In genomic region chr3:140599496-140599895, GRCh38 we compare ENCODE assay signal across 17 cellular contexts.
DNase-seq lines count a peak whose midpoint lies in the region; ATAC-seq and TF ChIP-seq lines count a peak whose summit lies in the region.
"Had no signal": no experiment of that assay in that cellular context is flagged by ENCODE, and none has a peak within 500 bp of the region (broad histone marks: within the 10 kb centered on the region; RNA-seq: fewer than 3 reads in every experiment).

No MANE protein-coding gene starts in this region.

- DNase-seq in NCI-H748 (lab: John Stamatoyannopoulos, UW; ENCODE audit: unreplicated experiment) = peak; percentile 36
- DNase-seq in NCI-H748 treated with DMSO at 0.1 percent for 48 hours (lab: John Stamatoyannopoulos, UW) = no peak
- peak; percentile 28 for DNase-seq in NCI-H69 (lab: John Stamatoyannopoulos, UW)
- DNase-seq in epithelial cell of esophagus (ENCODE audit: low read depth) = peak; percentile 81
- no peak for DNase-seq in progenitor cell of endocrine pancreas (ENCODE audit: low spot score, unreplicated experiment)
- DNase-seq in MV-4-11 (lab: John Stamatoyannopoulos, UW) = no peak
- DNase-seq: 8988T; BE2C; CD4-positive, CD25-positive, alpha-beta regulatory T cell; DMS153; NCI-H1436 treated with DMSO at 0.1 percent for 48 hours; NCI-H82; OCI-M1; SIG-M5 had no signal

- H3K36me3 Mint-ChIP-seq in progenitor cell of endocrine pancreas (ENCODE audit: insufficient read depth) = no peaks in the 10 kb centered on the region
- H3K36me3 Mint-ChIP-seq: CD4-positive, CD25-positive, alpha-beta regulatory T cell had no signal

- no peak overlapping the region for H3K4me3 ChIP-seq in epithelial cell of esophagus (ENCODE audit: low read length)

- H3K4me3 Mint-ChIP-seq in progenitor cell of endocrine pancreas (ENCODE audit: low read depth) = no peak overlapping the region
- H3K4me3 Mint-ChIP-seq: CD4-positive, CD25-positive, alpha-beta regulatory T cell had no signal

- no peaks in the 10 kb centered on the region for H3K9me3 Mint-ChIP-seq in progenitor cell of endocrine pancreas (ENCODE audit: low read depth)
- H3K9me3 Mint-ChIP-seq: CD4-positive, CD25-positive, alpha-beta regulatory T cell had no signal

- no peak for TF ChIP-seq CTCF in epithelial cell of esophagus (IDR thresholded peaks at IDR 0.05; ENCODE audit: insufficient read depth, low read depth, low read length, missing control alignments)
- no peak for TF ChIP-seq CTCF in progenitor cell of endocrine pancreas (IDR thresholded peaks at IDR 0.05; ENCODE audit: unreplicated experiment)

- no peak overlapping the region for H3K27ac Mint-ChIP-seq in progenitor cell of endocrine pancreas
- H3K27ac Mint-ChIP-seq: CD4-positive, CD25-positive, alpha-beta regulatory T cell had no signal

- ATAC-seq in HG03521 (IDR thresholded peaks at IDR 0.05; ENCODE audit: unreplicated experiment) = no peak
- no peak for ATAC-seq in HG02852 (IDR thresholded peaks at IDR 0.05; ENCODE audit: unreplicated experiment)
- ATAC-seq: SK-N-SH treated with all-trans-retinoic acid at 6 μM for 48 hours had no signal

- H3K4me1 Mint-ChIP-seq in progenitor cell of endocrine pancreas (ENCODE audit: low read depth) = no peaks in the 10 kb centered on the region
- H3K4me1 Mint-ChIP-seq: CD4-positive, CD25-positive, alpha-beta regulatory T cell had no signal

- H3K27me3 Mint-ChIP-seq in progenitor cell of endocrine pancreas = no peaks in the 10 kb centered on the region
- H3K27me3 Mint-ChIP-seq: CD4-positive, CD25-positive, alpha-beta regulatory T cell had no signal

Comparison
In these comparisons a context has a peak if more than half of its experiments do, and no peak if none do; other contexts are left out.
1. DNase-seq: peak in NCI-H748 (single experiment), NCI-H69 (single experiment) and epithelial cell of esophagus (single experiment); none in NCI-H748 treated with DMSO at 0.1 percent for 48 hours (single experiment), progenitor cell of endocrine pancreas (single experiment) and MV-4-11 (single experiment).